10 cellular contexts compared by ENCODE assay signal in the genomic region with DNA sequence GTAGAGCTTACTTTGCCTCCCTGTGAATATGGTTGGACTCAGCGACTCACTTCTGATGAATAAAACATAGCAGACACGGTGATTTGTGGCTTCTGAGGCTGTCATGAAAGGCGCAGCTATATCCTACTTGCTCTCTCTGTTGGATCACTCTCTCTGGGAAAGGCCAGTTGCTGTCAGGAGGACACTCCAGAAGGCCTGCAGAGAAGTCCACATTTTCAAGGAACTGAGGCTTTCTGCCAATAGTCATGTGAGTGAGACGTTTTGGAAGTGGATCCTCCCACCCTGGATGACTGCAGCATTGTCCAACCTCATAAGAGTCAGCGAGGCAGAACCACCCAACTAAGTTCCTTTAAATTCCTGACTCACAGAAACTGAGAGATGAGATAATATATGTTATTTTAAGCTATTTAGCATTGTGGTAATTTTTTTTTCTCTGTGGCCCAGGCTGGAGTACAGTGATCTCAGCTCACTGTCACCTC.
DNase-seq lines count a peak whose midpoint lies in the region; ATAC-seq, FAIRE-seq and TF ChIP-seq lines count a peak whose summit lies in the region.
"Had no signal": no experiment of that assay in that cellular context is flagged by ENCODE, and none has a peak within 500 bp of the region (broad histone marks: within the 10 kb centered on the region; RNA-seq: fewer than 3 reads in every experiment).

No MANE protein-coding gene starts in this region.

- no peaks in the 10 kb centered on the region for H3K79me2 ChIP-seq in HepG2 (ENCODE audit: insufficient read depth, low read length)

- WGBS in right lobe of liver (ENCODE audit: insufficient coverage, low coverage, low lambda C conversion rate, missing lambda C conversion rate): 40% methylated on average over 4 of the region's 5 CpGs
- WGBS in HepG2 (ENCODE audit: low lambda C conversion rate): 0% methylated on average over 4 of the region's 5 CpGs
- 7 to 52% (median 19%) methylated on average over 5 of the region's 5 CpGs for WGBS in heart left ventricle, 4 donors

- no peak for TF ChIP-seq RAD21 in HepG2 (CRISPR knock-in tag; IDR thresholded peaks at IDR 0.05)

- DNase-seq in right lobe of liver: no peak
- no peak for DNase-seq in HepG2 (ENCODE audit: low spot score)
- peak; percentile 48 for DNase-seq in NCI-H69 (lab: John Stamatoyannopoulos, UW)
- DNase-seq in heart left ventricle: peak in 4 of 5 donors; percentile 56 to 68 (median 64)
- peak; percentile 62 to 83 for DNase-seq in uterus
- DNase-seq in coronary artery (ENCODE audit: low spot score): no peak
- no peak for DNase-seq in NCI-H187 (lab: John Stamatoyannopoulos, UW)
- DNase-seq in OCI-M2 (lab: John Stamatoyannopoulos, UW; ENCODE audit: unreplicated experiment): no peak
- DNase-seq: GDM1, natural killer cell had no signal

- no peaks in the 10 kb centered on the region for H3K36me3 ChIP-seq in right lobe of liver
- no peaks in the 10 kb centered on the region for H3K36me3 ChIP-seq in HepG2 (replicated peaks in 1 of 2; ENCODE audit: control insufficient read depth in 1 of 2, insufficient read depth in 2 of 2, low read length in 2 of 2)
- no peaks in the 10 kb centered on the region for H3K36me3 ChIP-seq in heart left ventricle
- no peaks in the 10 kb centered on the region for H3K36me3 ChIP-seq in uterus

- no peaks in the 10 kb centered on the region for H3K27me3 ChIP-seq in right lobe of liver
- no peaks in the 10 kb centered on the region for H3K27me3 ChIP-seq in HepG2 (ENCODE audit: control insufficient read depth in 1 of 2, insufficient read depth in 2 of 2, low read length in 2 of 2)
- H3K27me3 ChIP-seq in heart left ventricle: no peaks in the 10 kb centered on the region
- H3K27me3 ChIP-seq in uterus: no peaks in the 10 kb centered on the region

- no TSS peak for BruUV-seq in HepG2 (replicated peaks; lab: Mats Ljungman, UMichigan)

- ATAC-seq in right lobe of liver (peak; percentile 17 to 62 (median 35)), HepG2 (no peak), heart left ventricle (peak; percentile 80 to 90 (median 86))
- ATAC-seq: natural killer cell had no signal

- H3K27ac ChIP-seq in right lobe of liver (no peak overlapping the region), HepG2 (ENCODE audit: extremely low read length, insufficient read depth, low read length) (no peak overlapping the region), heart left ventricle (peak overlapping the region; percentile 28 to 85 (median 76)), uterus (peak overlapping the region; percentile 80 to 81), coronary artery (peak overlapping the region in 1 of 2 donors; percentile 36)

- no peak overlapping the region for H3K4me2 ChIP-seq in HepG2 (ENCODE audit: low read depth, low read length)

- H3K4me3 ChIP-seq in right lobe of liver (no peak overlapping the region), HepG2 (replicated peaks in 1 of 3; ENCODE audit: insufficient read depth in 1 of 3, low read depth in 2 of 3, low read length in 3 of 3) (no peak overlapping the region), heart left ventricle (peak overlapping the region; percentile 21 to 61 (median 52)), uterus (no peak overlapping the region), coronary artery (no peak overlapping the region)

- intact Hi-C loops in right lobe of liver (cut with DNase I): no loop called here
- intact Hi-C loops in HepG2 (cut with micrococcal nuclease; ENCODE audit: unreplicated experiment): no loop called here
- intact Hi-C loops in heart left ventricle (cut with DNase I): no loop called here
- intact Hi-C loops in uterus (cut with DNase I; ENCODE audit: low total_unique reads): no loop called here

- H4K20me1 ChIP-seq in HepG2 (ENCODE audit: insufficient read depth, low read length): no peaks in the 10 kb centered on the region

- H3K4me1 ChIP-seq in right lobe of liver: no peaks in the 10 kb centered on the region
- no peaks in the 10 kb centered on the region for H3K4me1 ChIP-seq in HepG2 (ENCODE audit: insufficient read depth, low read length)
- peaks cover 0 to 20% (median 4%) of the 10 kb centered on the region in 12 donors for H3K4me1 ChIP-seq in heart left ventricle
- peaks cover 0 to 6% of the 10 kb centered on the region in 2 donors for H3K4me1 ChIP-seq in uterus

- no peak for TF ChIP-seq POLR2A in right lobe of liver (IDR thresholded peaks at IDR 0.05)
- no peak for TF ChIP-seq POLR2A in HepG2 (IDR thresholded peaks at IDR 0.05; ENCODE audit: insufficient read depth in 1 of 2, low read depth in 2 of 2, low read length in 2 of 2)
- peak in 1 of 2 donors; percentile 73 for TF ChIP-seq POLR2A in heart left ventricle (IDR thresholded peaks at IDR 0.05)
- TF ChIP-seq POLR2A in uterus (IDR thresholded peaks at IDR 0.05): no peak

- no peak for TF ChIP-seq CTCF in right lobe of liver (IDR thresholded peaks at IDR 0.05)
- TF ChIP-seq CTCF in HepG2 (CRISPR knock-in tag; IDR thresholded peaks at IDR 0.05): no peak
- no peak for TF ChIP-seq CTCF in heart left ventricle (IDR thresholded peaks at IDR 0.05)
- TF ChIP-seq CTCF in uterus (IDR thresholded peaks at IDR 0.05): no peak
- TF ChIP-seq CTCF in coronary artery (IDR thresholded peaks at IDR 0.05): no peak

- TF ChIP-seq EP300 in HepG2 (IDR thresholded peaks at IDR 0.05; ENCODE audit: low read depth in 2 of 2, low read length in 2 of 2) (no peak), HepG2 (CRISPR knock-in tag; IDR thresholded peaks at IDR 0.05; ENCODE audit: borderline replicate concordance) (no peak)

- no peak for FAIRE-seq in HepG2 (lab: Jason Lieb, UNC)

- H3K9ac ChIP-seq in HepG2 (ENCODE audit: insufficient read depth, low read depth, low read length): no peak overlapping the region

- H2AFZ ChIP-seq in HepG2 (ENCODE audit: low read length): no peak overlapping the region

- in situ Hi-C loops in HepG2 (cut with HindIII; ENCODE audit: extremely low pct_ligation_motif_present, low pct_unique_long_range_greater_than_20kb): no loop called here

- POLR2A ChIA-PET in HepG2 (lab: Yijun Ruan, JAX): no interaction called here

- CTCF ChIA-PET in HepG2 (lab: Yijun Ruan, JAX; ENCODE audit: low intra/inter-chr PET ratio, low total read pairs): no interaction called here

- H3K9me3 ChIP-seq in right lobe of liver (no peaks in the 10 kb centered on the region), HepG2 (ENCODE audit: low read length) (no peaks in the 10 kb centered on the region), heart left ventricle (peaks cover 0 to 8% (median 0%) of the 10 kb centered on the region in 12 donors), uterus (no peaks in the 10 kb centered on the region)

TF ChIP-seq in HepG2, 621 proteins besides CTCF, POLR2A, EP300 and RAD21:
- TF ChIP-seq SUZ12 (IDR thresholded peaks at IDR 0.05; ENCODE audit: low read depth, low read length) (no peak), CCAR2 (optimal IDR thresholded peaks at IDR 0.05; ENCODE audit: low read depth, low read length) (no peak), ZNF282 (IDR thresholded peaks at IDR 0.05; ENCODE audit: partially characterized antibody) (no peak), ZNF724P (CRISPR knock-in tag; IDR thresholded peaks at IDR 0.05; ENCODE audit: borderline replicate concordance) (no peak), ZNF768 (CRISPR knock-in tag; IDR thresholded peaks at IDR 0.05) (no peak), ZFP90 (CRISPR knock-in tag; IDR thresholded peaks at IDR 0.05; ENCODE audit: borderline replicate concordance) (no peak), SRY (CRISPR knock-in tag; IDR thresholded peaks at IDR 0.05) (no peak), ZNF335 (CRISPR knock-in tag; IDR thresholded peaks at IDR 0.05) (no peak), ZNF556 (CRISPR knock-in tag; IDR thresholded peaks at IDR 0.05; ENCODE audit: borderline replicate concordance) (no peak), ZBTB38 (CRISPR knock-in tag; IDR thresholded peaks at IDR 0.05) (no peak), ZNF343 (CRISPR knock-in tag; IDR thresholded peaks at IDR 0.05) (no peak), NFIB (CRISPR knock-in tag; IDR thresholded peaks at IDR 0.05; ENCODE audit: borderline replicate concordance) (no peak), ADNP (CRISPR knock-in tag; IDR thresholded peaks at IDR 0.05) (no peak)
- TF ChIP-seq, protein P1, sequence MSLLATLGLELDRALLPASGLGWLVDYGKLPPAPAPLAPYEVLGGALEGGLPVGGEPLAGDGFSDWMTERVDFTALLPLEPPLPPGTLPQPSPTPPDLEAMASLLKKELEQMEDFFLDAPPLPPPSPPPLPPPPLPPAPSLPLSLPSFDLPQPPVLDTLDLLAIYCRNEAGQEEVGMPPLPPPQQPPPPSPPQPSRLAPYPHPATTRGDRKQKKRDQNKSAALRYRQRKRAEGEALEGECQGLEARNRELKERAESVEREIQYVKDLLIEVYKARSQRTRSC (CRISPR knock-in tag; IDR thresholded peaks at IDR 0.05; ENCODE audit: low read depth): no peak
- TF ChIP-seq, protein P2, sequence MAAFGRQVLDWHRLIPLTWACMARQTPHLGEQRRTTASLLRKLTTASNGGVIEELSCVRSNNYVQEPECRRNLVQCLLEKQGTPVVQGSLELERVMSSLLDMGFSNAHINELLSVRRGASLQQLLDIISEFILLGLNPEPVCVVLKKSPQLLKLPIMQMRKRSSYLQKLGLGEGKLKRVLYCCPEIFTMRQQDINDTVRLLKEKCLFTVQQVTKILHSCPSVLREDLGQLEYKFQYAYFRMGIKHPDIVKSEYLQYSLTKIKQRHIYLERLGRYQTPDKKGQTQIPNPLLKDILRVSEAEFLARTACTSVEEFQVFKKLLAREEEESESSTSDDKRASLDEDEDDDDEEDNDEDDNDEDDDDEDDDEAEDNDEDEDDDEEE (CRISPR knock-in tag; IDR thresholded peaks at IDR 0.05): no peak
- TF ChIP-seq, protein P3, sequence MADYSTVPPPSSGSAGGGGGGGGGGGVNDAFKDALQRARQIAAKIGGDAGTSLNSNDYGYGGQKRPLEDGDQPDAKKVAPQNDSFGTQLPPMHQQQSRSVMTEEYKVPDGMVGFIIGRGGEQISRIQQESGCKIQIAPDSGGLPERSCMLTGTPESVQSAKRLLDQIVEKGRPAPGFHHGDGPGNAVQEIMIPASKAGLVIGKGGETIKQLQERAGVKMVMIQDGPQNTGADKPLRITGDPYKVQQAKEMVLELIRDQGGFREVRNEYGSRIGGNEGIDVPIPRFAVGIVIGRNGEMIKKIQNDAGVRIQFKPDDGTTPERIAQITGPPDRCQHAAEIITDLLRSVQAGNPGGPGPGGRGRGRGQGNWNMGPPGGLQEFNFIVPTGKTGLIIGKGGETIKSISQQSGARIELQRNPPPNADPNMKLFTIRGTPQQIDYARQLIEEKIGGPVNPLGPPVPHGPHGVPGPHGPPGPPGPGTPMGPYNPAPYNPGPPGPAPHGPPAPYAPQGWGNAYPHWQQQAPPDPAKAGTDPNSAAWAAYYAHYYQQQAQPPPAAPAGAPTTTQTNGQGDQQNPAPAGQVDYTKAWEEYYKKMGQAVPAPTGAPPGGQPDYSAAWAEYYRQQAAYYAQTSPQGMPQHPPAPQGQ (CRISPR knock-in tag; IDR thresholded peaks at IDR 0.05; ENCODE audit: borderline replicate concordance): no peak

Comparison
In these comparisons a context has a peak if more than half of its experiments do, and no peak if none do; other contexts are left out.
1. DNase-seq: peak in NCI-H69 (single experiment), heart left ventricle (4 of 5) and uterus (2 of 2); none in right lobe of liver (0 of 3), HepG2 (single experiment), coronary artery (single experiment), NCI-H187 (0 of 2) and OCI-M2 (single experiment).
2. H3K27ac ChIP-seq: peak in heart left ventricle (12 of 12) and uterus (2 of 2); none in right lobe of liver (0 of 3) and HepG2 (single experiment).
3. H3K4me3 ChIP-seq: peak in heart left ventricle (12 of 12); none in right lobe of liver (0 of 3), HepG2 (0 of 3), uterus (0 of 2) and coronary artery (single experiment).